ENCODE assay signal across 8 cellular contexts in the genomic region with DNA sequence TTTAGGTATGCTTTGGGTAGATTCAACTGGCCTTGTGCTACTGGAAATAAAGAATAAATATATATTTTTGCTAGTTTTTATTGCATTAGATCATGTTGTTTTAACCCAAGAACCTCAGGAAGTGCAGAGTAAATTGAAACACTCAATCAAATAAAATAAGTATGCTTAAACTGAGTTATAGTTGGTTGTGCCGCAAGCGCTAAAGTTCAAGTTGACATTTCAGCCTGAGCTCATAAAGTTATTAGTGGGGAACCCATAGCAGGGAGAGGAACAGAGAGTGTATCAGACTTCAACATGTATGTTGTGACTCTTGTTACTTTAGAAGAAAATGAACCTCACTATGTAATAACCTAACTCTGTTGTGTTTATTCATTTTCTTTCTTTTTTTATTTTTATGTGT.
"Had no signal": no experiment of that assay in that cellular context is flagged by ENCODE, and none has a peak within 500 bp of the region (broad histone marks: within the 10 kb centered on the region; RNA-seq: fewer than 3 reads in every experiment).

No MANE protein-coding gene starts in this region.

- H3K4me3 Mint-ChIP-seq: IgD-negative memory B cell had no signal

- DNase-seq: IMR-90, KBM-7, KG1 had no signal

- H3K4me3 ChIP-seq: K562 had no signal

- H3K27ac ChIP-seq: HL-60, KMS-11 had no signal

- H3K27me3 Mint-ChIP-seq: IgD-negative memory B cell had no signal

- H3K9ac ChIP-seq: KMS-11 had no signal

- H3K4me1 Mint-ChIP-seq: IgD-negative memory B cell had no signal

- H3K27ac Mint-ChIP-seq: IgD-negative memory B cell had no signal

- ATAC-seq: HepG2 had no signal

- H3K36me3 Mint-ChIP-seq: IgD-negative memory B cell had no signal

- H3K4me2 ChIP-seq: KMS-11 had no signal
